Comparison of ENCODE assay signal across 1 cellular context in the genomic region with DNA sequence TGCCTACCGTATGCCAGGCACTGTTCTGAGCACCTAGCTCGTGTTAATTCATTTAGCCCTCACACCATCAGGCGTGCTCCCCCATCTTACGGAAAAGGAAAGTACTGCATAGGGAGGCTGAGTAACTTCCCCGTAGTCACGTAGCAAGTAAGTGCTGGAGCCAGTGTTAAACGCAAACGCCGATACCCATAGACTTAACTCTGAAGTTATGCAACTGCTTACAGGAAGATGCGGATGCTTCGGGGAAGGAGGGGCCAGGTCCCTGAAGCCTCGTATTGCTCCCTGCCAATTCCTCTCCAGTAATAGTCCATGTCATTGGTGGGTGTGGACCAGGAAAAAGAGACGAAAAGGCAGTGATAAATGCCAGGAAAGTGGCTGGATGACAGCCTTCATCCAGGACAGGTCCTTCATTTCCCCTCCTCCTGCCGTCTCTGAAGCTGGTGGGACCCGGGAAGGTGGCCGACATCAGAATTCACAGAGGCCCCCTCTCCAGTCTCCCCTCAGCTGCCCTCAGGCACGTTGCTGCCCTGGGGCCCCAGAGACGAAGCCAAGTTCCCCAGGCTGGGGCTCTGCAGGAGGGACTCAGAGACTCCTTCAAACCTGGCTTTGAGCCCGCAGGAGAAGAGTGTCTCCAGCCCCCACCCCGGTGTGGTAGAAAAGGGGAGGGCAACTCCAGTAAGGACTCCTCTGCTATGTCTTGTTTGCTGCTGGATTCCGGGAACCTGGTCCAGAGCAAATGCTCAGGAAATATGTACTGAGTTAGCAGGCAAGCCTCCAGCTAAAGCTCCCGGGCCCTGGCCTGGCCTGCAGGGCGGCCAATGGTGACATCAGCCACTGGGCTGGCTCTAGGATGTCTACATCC.
TF ChIP-seq lines count a peak whose summit lies in the region.

No MANE protein-coding gene starts in this region.

TF ChIP-seq in HepG2, 621 proteins besides CTCF, POLR2A, EP300 and RAD21 (continued from another document):
- TF ChIP-seq MEF2D (CRISPR knock-in tag; IDR thresholded peaks at IDR 0.05) (no peak), SCMH1 (CRISPR knock-in tag; IDR thresholded peaks at IDR 0.05; ENCODE audit: borderline replicate concordance) (no peak), JUNB (CRISPR knock-in tag; IDR thresholded peaks at IDR 0.05; ENCODE audit: borderline replicate concordance) (no peak), TEAD2 (CRISPR knock-in tag; IDR thresholded peaks at IDR 0.05) (no peak), KDM5B (CRISPR knock-in tag; IDR thresholded peaks at IDR 0.05; ENCODE audit: borderline replicate concordance) (no peak), ZFX (CRISPR knock-in tag; IDR thresholded peaks at IDR 0.05; ENCODE audit: low read depth) (no peak), AFF4 (CRISPR knock-in tag; IDR thresholded peaks at IDR 0.05) (no peak), ZSCAN20 (CRISPR knock-in tag; IDR thresholded peaks at IDR 0.05; ENCODE audit: borderline replicate concordance) (no peak), NKX3-1 (CRISPR knock-in tag; IDR thresholded peaks at IDR 0.05) (no peak), GRHL1 (CRISPR knock-in tag; conservative IDR thresholded peaks at IDR 0.05) (no peak), RORA (CRISPR knock-in tag; IDR thresholded peaks at IDR 0.05) (no peak), ZNF598 (CRISPR knock-in tag; IDR thresholded peaks at IDR 0.05; ENCODE audit: borderline replicate concordance) (no peak), ZNF207 (IDR thresholded peaks at IDR 0.05; ENCODE audit: borderline replicate concordance) (no peak), NR1H2 (CRISPR knock-in tag; IDR thresholded peaks at IDR 0.05; ENCODE audit: borderline replicate concordance, low read depth) (no peak), ZNF546 (CRISPR knock-in tag; conservative IDR thresholded peaks at IDR 0.05) (no peak), ATF7 (IDR thresholded peaks at IDR 0.05) (no peak), ATF7 (CRISPR knock-in tag; IDR thresholded peaks at IDR 0.05) (no peak)
- TF ChIP-seq, protein P1, sequence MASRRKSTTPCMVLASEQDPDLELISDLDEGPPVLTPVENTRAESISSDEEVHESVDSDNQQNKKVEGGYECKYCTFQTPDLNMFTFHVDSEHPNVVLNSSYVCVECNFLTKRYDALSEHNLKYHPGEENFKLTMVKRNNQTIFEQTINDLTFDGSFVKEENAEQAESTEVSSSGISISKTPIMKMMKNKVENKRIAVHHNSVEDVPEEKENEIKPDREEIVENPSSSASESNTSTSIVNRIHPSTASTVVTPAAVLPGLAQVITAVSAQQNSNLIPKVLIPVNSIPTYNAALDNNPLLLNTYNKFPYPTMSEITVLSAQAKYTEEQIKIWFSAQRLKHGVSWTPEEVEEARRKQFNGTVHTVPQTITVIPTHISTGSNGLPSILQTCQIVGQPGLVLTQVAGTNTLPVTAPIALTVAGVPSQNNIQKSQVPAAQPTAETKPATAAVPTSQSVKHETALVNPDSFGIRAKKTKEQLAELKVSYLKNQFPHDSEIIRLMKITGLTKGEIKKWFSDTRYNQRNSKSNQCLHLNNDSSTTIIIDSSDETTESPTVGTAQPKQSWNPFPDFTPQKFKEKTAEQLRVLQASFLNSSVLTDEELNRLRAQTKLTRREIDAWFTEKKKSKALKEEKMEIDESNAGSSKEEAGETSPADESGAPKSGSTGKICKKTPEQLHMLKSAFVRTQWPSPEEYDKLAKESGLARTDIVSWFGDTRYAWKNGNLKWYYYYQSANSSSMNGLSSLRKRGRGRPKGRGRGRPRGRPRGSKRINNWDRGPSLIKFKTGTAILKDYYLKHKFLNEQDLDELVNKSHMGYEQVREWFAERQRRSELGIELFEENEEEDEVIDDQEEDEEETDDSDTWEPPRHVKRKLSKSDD (CRISPR knock-in tag; IDR thresholded peaks at IDR 0.05; ENCODE audit: low read depth), result no peak
